1 cellular context compared by ENCODE assay signal in genomic region chr11:18634140-18635032, GRCh38.
A peak's percentile ranks its signal among the peaks of the same experiment; 100 is the strongest.
TF ChIP-seq lines count a peak whose summit lies in the region.

Gene SPTY2D1, minus strand, starts transcription at chr11:18634342. Its CDS starts 85 bp downstream, at chr11:18634257.

TF ChIP-seq in K562, 482 proteins besides CTCF, POLR2A, EP300 and RAD21 (continued from another document and continues in another):
- no peak for TF ChIP-seq ARID3A (IDR thresholded peaks at IDR 0.05; ENCODE audit: borderline replicate concordance, low read depth, low read length)
- 0 out of 2 replicates have a peak, but pooled peaks have one; percentile 44 for TF ChIP-seq ZNF263 (CRISPR knock-in tag; IDR thresholded peaks at IDR 0.05; ENCODE audit: borderline replicate concordance)
- no peak for TF ChIP-seq PCBP1 (IDR thresholded peaks at IDR 0.05; ENCODE audit: low read depth, low read length, poor library complexity, severe bottlenecking)
- TF ChIP-seq PURB (CRISPR knock-in tag; IDR thresholded peaks at IDR 0.05; ENCODE audit: low read depth) = no peak
- TF ChIP-seq IRF9 (tag; IDR thresholded peaks at IDR 0.05) = no peak
- TF ChIP-seq SIRT6 (IDR thresholded peaks at IDR 0.05; ENCODE audit: low read depth, low read length) = no peak
- peak; percentile 55 for TF ChIP-seq ESRRA (IDR thresholded peaks at IDR 0.05; ENCODE audit: borderline replicate concordance, low read depth)
- TF ChIP-seq CC2D1A (IDR thresholded peaks at IDR 0.05) = no peak; the same call in 1 of the 2 replicates
- no peak for TF ChIP-seq ZNF512 (tag; IDR thresholded peaks at IDR 0.05)
- TF ChIP-seq PATZ1 (CRISPR knock-in tag; IDR thresholded peaks at IDR 0.05; ENCODE audit: borderline replicate concordance) = no peak
- no peak for TF ChIP-seq ZNF655 (CRISPR knock-in tag; IDR thresholded peaks at IDR 0.05)
- peak in 1 of 2 experiments; percentile 70; a peak in 1 of 4 replicates for TF ChIP-seq RCOR1 (IDR thresholded peaks at IDR 0.05; ENCODE audit: borderline replicate concordance in 1 of 2, low read depth in 2 of 2, low read length in 2 of 2)
- TF ChIP-seq, protein P1, sequence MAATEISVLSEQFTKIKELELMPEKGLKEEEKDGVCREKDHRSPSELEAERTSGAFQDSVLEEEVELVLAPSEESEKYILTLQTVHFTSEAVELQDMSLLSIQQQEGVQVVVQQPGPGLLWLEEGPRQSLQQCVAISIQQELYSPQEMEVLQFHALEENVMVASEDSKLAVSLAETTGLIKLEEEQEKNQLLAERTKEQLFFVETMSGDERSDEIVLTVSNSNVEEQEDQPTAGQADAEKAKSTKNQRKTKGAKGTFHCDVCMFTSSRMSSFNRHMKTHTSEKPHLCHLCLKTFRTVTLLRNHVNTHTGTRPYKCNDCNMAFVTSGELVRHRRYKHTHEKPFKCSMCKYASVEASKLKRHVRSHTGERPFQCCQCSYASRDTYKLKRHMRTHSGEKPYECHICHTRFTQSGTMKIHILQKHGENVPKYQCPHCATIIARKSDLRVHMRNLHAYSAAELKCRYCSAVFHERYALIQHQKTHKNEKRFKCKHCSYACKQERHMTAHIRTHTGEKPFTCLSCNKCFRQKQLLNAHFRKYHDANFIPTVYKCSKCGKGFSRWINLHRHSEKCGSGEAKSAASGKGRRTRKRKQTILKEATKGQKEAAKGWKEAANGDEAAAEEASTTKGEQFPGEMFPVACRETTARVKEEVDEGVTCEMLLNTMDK (IDR thresholded peaks at IDR 0.05; ENCODE audit: borderline replicate concordance, insufficient read depth, low read depth, low read length, poor library complexity, severe bottlenecking) = no peak
- TF ChIP-seq E2F3 (CRISPR knock-in tag; IDR thresholded peaks at IDR 0.05) = no peak
- TF ChIP-seq KDM1A (IDR thresholded peaks at IDR 0.05) = peak in 1 of 2 experiments; percentile 69; a peak in 2 of 4 replicates
- no peak for TF ChIP-seq RUNX1 (IDR thresholded peaks at IDR 0.05; ENCODE audit: low read depth)
- no peak for TF ChIP-seq POLR3A (IDR thresholded peaks at IDR 0.05; ENCODE audit: borderline replicate concordance, extremely low read depth, insufficient read depth, insufficient read length)
- TF ChIP-seq MAFF (IDR thresholded peaks at IDR 0.05; ENCODE audit: low read length) = no peak; the same call in 1 of the 2 replicates
- no peak for TF ChIP-seq IFI16 (CRISPR knock-in tag; IDR thresholded peaks at IDR 0.05)
- no peak for TF ChIP-seq GTF2A2 (tag; IDR thresholded peaks at IDR 0.05)
- TF ChIP-seq SREBF2 (CRISPR knock-in tag; IDR thresholded peaks at IDR 0.05) = no peak
- peak; percentile 40 for TF ChIP-seq RB1 (IDR thresholded peaks at IDR 0.05; ENCODE audit: low read depth)
- TF ChIP-seq HNRNPLL (IDR thresholded peaks at IDR 0.05; ENCODE audit: low read depth, low read length, poor library complexity, severe bottlenecking) = peak; percentile 74
- TF ChIP-seq PREB (CRISPR knock-in tag; IDR thresholded peaks at IDR 0.05) = no peak
- peak; percentile 83 for TF ChIP-seq POLR2AphosphoS5 (IDR thresholded peaks at IDR 0.05; ENCODE audit: control insufficient read depth, insufficient read depth, low read depth, low read length)
- TF ChIP-seq ZNF830 (CRISPR knock-in tag; IDR thresholded peaks at IDR 0.05) = no peak
- TF ChIP-seq ZFP1 (CRISPR knock-in tag; IDR thresholded peaks at IDR 0.05) = no peak
- TF ChIP-seq ZNF224 (CRISPR knock-in tag; IDR thresholded peaks at IDR 0.05) = 0 out of 2 replicates have a peak, but pooled peaks have one; percentile 16
- TF ChIP-seq RBM17 (IDR thresholded peaks at IDR 0.05; ENCODE audit: borderline replicate concordance, low read depth, low read length) = no peak
- no peak for TF ChIP-seq ZNF311 (CRISPR knock-in tag; IDR thresholded peaks at IDR 0.05)
- no peak for TF ChIP-seq HDAC3 (IDR thresholded peaks at IDR 0.05; ENCODE audit: borderline replicate concordance, partially characterized antibody)
- TF ChIP-seq CBX8 (IDR thresholded peaks at IDR 0.05; ENCODE audit: borderline replicate concordance, extremely low read depth, low read depth, low read length, poor library complexity, severe bottlenecking) = no peak
- TF ChIP-seq FOXP1 (CRISPR knock-in tag; IDR thresholded peaks at IDR 0.05) = peak; percentile 90
- TF ChIP-seq E2F4 (CRISPR knock-in tag; IDR thresholded peaks at IDR 0.05; ENCODE audit: low read depth) = no peak
- TF ChIP-seq MAFG (tag; conservative IDR thresholded peaks at IDR 0.05) = peak; percentile 65
- 0 out of 2 replicates have a peak, but pooled peaks have one; percentile 68 for TF ChIP-seq ERF (CRISPR knock-in tag; IDR thresholded peaks at IDR 0.05)
- TF ChIP-seq ZNF561 (CRISPR knock-in tag; conservative IDR thresholded peaks at IDR 0.05) = no peak
- TF ChIP-seq STAG1 (CRISPR knock-in tag; IDR thresholded peaks at IDR 0.05; ENCODE audit: borderline replicate concordance) = no peak
- no peak for TF ChIP-seq PRMT5 (CRISPR knock-in tag; IDR thresholded peaks at IDR 0.05)
- no peak for TF ChIP-seq ZNF134 (CRISPR knock-in tag; conservative IDR thresholded peaks at IDR 0.05)
- TF ChIP-seq TEAD4 (IDR thresholded peaks at IDR 0.05; ENCODE audit: low read length) = peak; percentile 38
- peak; percentile 73; the same call in 1 of the 2 replicates for TF ChIP-seq TEAD4 (CRISPR knock-in tag; IDR thresholded peaks at IDR 0.05; ENCODE audit: borderline replicate concordance)
- no peak for TF ChIP-seq CREB3 (tag; conservative IDR thresholded peaks at IDR 0.05; ENCODE audit: low read depth)
- no peak for TF ChIP-seq ZNF551 (CRISPR knock-in tag; IDR thresholded peaks at IDR 0.05)
- no peak for TF ChIP-seq PHB2 (IDR thresholded peaks at IDR 0.05; ENCODE audit: low read depth)
- no peak for TF ChIP-seq PHF21A (IDR thresholded peaks at IDR 0.05; ENCODE audit: borderline replicate concordance, low read depth)
- no peak for TF ChIP-seq SAFB (IDR thresholded peaks at IDR 0.05; ENCODE audit: borderline replicate concordance, low read depth, low read length)
- peak in 1 of 2 experiments; percentile 65; a peak in 1 of 4 replicates for TF ChIP-seq CSDE1 (IDR thresholded peaks at IDR 0.05)
- no peak for TF ChIP-seq SLC30A9 (CRISPR knock-in tag; IDR thresholded peaks at IDR 0.05)
- TF ChIP-seq NELFE (IDR thresholded peaks at IDR 0.05; ENCODE audit: insufficient read depth, insufficient read length) = no peak
- no peak for TF ChIP-seq ZNF586 (CRISPR knock-in tag; conservative IDR thresholded peaks at IDR 0.05)
- peak; percentile 71 to 91 for TF ChIP-seq FOXK2 (conservative IDR thresholded peaks at IDR 0.05 in 1 of 2, IDR thresholded peaks at IDR 0.05 in 1 of 2; ENCODE audit: low read depth in 2 of 2)
- TF ChIP-seq ZNF140 (CRISPR knock-in tag; IDR thresholded peaks at IDR 0.05) = no peak
- peak; percentile 84 for TF ChIP-seq SAP30 (IDR thresholded peaks at IDR 0.05; ENCODE audit: borderline replicate concordance, insufficient read depth, low read depth, low read length, poor library complexity, severe bottlenecking)
- TF ChIP-seq MEF2D (tag; conservative IDR thresholded peaks at IDR 0.05; ENCODE audit: low read depth) = no peak
- no peak for TF ChIP-seq ZKSCAN3 (CRISPR knock-in tag; IDR thresholded peaks at IDR 0.05)
- TF ChIP-seq BRF1 (IDR thresholded peaks at IDR 0.05; ENCODE audit: borderline replicate concordance, extremely low read depth, insufficient read length) = no peak
